Comparison of ENCODE assay signal across 1 cellular context in the genomic region with DNA sequence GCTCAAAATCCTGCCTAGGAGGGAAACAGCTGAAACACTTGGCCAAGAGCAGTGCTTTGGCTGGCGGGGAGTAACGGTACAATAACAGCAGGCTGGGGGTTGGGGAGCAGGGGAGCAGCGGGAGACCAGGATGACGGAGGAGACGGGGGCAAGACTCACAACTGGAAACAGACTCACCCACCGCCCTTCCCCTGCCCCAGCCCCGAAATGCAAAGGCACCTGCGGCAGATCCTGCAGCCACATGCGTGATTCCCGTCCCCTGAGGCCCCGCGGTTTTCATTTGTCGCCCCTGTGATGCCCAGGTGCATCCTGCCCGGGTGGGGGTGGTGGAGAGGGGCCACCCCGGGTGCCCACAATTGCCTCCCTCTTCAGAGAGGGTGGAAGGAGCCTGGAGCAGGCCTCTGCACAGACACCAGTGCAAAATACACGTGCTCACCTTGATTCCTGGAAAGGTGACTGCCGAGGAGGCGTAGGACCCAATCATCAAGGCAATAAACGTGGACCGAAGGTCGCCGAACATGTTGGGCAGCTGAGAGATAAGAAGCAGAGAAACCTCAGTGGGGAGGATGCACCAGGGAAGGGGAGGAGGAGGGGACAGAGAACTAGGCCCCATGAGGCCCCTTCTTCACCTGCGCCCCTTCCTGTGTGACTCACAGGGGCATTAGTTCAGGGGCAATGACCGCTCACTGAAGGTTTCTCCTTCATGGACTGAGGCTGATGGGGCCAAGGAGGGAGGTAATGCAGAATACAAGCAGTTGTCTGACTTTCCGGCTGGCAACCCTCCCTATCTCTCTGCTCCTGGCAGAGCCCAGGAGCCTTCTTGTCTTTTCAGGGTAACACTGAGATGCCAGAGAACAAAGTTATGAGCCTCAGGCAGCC.
TF ChIP-seq lines count a peak whose summit lies in the region.

No MANE protein-coding gene starts in this region.

TF ChIP-seq in IMR-90, 13 proteins besides CTCF, POLR2A, EP300 and RAD21:
- TF ChIP-seq MXI1 (IDR thresholded peaks at IDR 0.05; ENCODE audit: borderline replicate concordance, low read depth, low read length), result no peak
TF ChIP-seq in IMR-90: peak in this region for 0.
